ENCODE assay signal across 1 cellular context in genomic region chr19:1904385-1905070, GRCh38.
TF ChIP-seq lines count a peak whose summit lies in the region.

No MANE protein-coding gene starts in this region.

TF ChIP-seq in K562, 482 proteins besides CTCF, POLR2A, EP300 and RAD21 (continued from another document and continues in another):
- TF ChIP-seq, protein P1, sequence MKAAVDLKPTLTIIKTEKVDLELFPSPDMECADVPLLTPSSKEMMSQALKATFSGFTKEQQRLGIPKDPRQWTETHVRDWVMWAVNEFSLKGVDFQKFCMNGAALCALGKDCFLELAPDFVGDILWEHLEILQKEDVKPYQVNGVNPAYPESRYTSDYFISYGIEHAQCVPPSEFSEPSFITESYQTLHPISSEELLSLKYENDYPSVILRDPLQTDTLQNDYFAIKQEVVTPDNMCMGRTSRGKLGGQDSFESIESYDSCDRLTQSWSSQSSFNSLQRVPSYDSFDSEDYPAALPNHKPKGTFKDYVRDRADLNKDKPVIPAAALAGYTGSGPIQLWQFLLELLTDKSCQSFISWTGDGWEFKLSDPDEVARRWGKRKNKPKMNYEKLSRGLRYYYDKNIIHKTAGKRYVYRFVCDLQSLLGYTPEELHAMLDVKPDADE (conservative IDR thresholded peaks at IDR 0.05; ENCODE audit: control insufficient read depth, low read depth, low read length), result no peak
- TF ChIP-seq ZNF175 (CRISPR knock-in tag; IDR thresholded peaks at IDR 0.05; ENCODE audit: low read depth) (no peak), HEY1 (CRISPR knock-in tag; IDR thresholded peaks at IDR 0.05; ENCODE audit: borderline replicate concordance) (no peak), KDM2B (CRISPR knock-in tag; IDR thresholded peaks at IDR 0.05) (no peak), CBX2 (IDR thresholded peaks at IDR 0.05; ENCODE audit: insufficient read depth, low read length, poor library complexity, severe bottlenecking) (no peak), RFX7 (CRISPR knock-in tag; IDR thresholded peaks at IDR 0.05) (no peak), MTA2 (IDR thresholded peaks at IDR 0.05; ENCODE audit: low read depth) (no peak), ZNF586 (CRISPR knock-in tag; conservative IDR thresholded peaks at IDR 0.05) (no peak), EP400 (IDR thresholded peaks at IDR 0.05) (no peak), TSC22D4 (tag; IDR thresholded peaks at IDR 0.05) (no peak), NCOA4 (IDR thresholded peaks at IDR 0.05; ENCODE audit: partially characterized antibody) (no peak), PREB (CRISPR knock-in tag; IDR thresholded peaks at IDR 0.05) (no peak), ZNF785 (CRISPR knock-in tag; IDR thresholded peaks at IDR 0.05) (no peak), ZNF696 (CRISPR knock-in tag; conservative IDR thresholded peaks at IDR 0.05) (no peak), POLR2B (IDR thresholded peaks at IDR 0.05; ENCODE audit: low read depth, partially characterized antibody) (no peak), KDM4B (IDR thresholded peaks at IDR 0.05; ENCODE audit: borderline replicate concordance in 2 of 2, low read depth in 1 of 2) (no peak), DMBX1 (CRISPR knock-in tag; IDR thresholded peaks at IDR 0.05; ENCODE audit: borderline replicate concordance) (no peak), NFIC (IDR thresholded peaks at IDR 0.05) (0 out of 2 replicates have a peak, but pooled peaks have one; percentile 16), RBM25 (IDR thresholded peaks at IDR 0.05; ENCODE audit: low read depth, low read length, severe bottlenecking) (no peak), CC2D1A (IDR thresholded peaks at IDR 0.05) (peak; percentile 54; the same call in 1 of the 2 replicates), ZBTB34 (CRISPR knock-in tag; IDR thresholded peaks at IDR 0.05) (no peak), ZNF75A (CRISPR knock-in tag; IDR thresholded peaks at IDR 0.05) (no peak), PHB2 (IDR thresholded peaks at IDR 0.05; ENCODE audit: low read depth) (0 out of 2 replicates have a peak, but pooled peaks have one; percentile 24), MCM5 (IDR thresholded peaks at IDR 0.05; ENCODE audit: low read depth) (no peak), RHOXF2B (CRISPR knock-in tag; conservative IDR thresholded peaks at IDR 0.05) (no peak), ZNF764 (CRISPR knock-in tag; IDR thresholded peaks at IDR 0.05; ENCODE audit: low read depth) (peak; percentile 87), DEAF1 (CRISPR knock-in tag; IDR thresholded peaks at IDR 0.05) (no peak), RBM15 (IDR thresholded peaks at IDR 0.05; ENCODE audit: insufficient read depth, low read length) (no peak), ZNF766 (CRISPR knock-in tag; conservative IDR thresholded peaks at IDR 0.05) (no peak), SMARCE1 (IDR thresholded peaks at IDR 0.05) (peak; percentile 49; the same call in 1 of the 2 replicates), HDGF (IDR thresholded peaks at IDR 0.05) (0 out of 2 replicates have a peak, but pooled peaks have one; percentile 27), ZNF124 (CRISPR knock-in tag; IDR thresholded peaks at IDR 0.05) (no peak), ZNF12 (CRISPR knock-in tag; IDR thresholded peaks at IDR 0.05) (no peak), SRF (CRISPR knock-in tag; IDR thresholded peaks at IDR 0.05) (peak in 1 of 2 experiments; percentile 58; a peak in 1 of 4 replicates), UBTF (IDR thresholded peaks at IDR 0.05; ENCODE audit: borderline replicate concordance in 1 of 2, low read depth in 2 of 2, low read length in 2 of 2) (no peak), SREBF1 (IDR thresholded peaks at IDR 0.05; ENCODE audit: borderline replicate concordance, low read depth, low read length) (no peak), TEAD1 (CRISPR knock-in tag; IDR thresholded peaks at IDR 0.05) (no peak), HINFP (tag; conservative IDR thresholded peaks at IDR 0.05; ENCODE audit: low read depth) (no peak), ASH1L (IDR thresholded peaks at IDR 0.05; ENCODE audit: borderline replicate concordance, low read depth, partially characterized antibody) (no peak)
- TF ChIP-seq, protein P2, sequence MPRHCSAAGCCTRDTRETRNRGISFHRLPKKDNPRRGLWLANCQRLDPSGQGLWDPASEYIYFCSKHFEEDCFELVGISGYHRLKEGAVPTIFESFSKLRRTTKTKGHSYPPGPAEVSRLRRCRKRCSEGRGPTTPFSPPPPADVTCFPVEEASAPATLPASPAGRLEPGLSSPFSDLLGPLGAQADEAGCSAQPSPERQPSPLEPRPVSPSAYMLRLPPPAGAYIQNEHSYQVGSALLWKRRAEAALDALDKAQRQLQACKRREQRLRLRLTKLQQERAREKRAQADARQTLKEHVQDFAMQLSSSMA (CRISPR knock-in tag; IDR thresholded peaks at IDR 0.05), result no peak
- TF ChIP-seq, protein P3, sequence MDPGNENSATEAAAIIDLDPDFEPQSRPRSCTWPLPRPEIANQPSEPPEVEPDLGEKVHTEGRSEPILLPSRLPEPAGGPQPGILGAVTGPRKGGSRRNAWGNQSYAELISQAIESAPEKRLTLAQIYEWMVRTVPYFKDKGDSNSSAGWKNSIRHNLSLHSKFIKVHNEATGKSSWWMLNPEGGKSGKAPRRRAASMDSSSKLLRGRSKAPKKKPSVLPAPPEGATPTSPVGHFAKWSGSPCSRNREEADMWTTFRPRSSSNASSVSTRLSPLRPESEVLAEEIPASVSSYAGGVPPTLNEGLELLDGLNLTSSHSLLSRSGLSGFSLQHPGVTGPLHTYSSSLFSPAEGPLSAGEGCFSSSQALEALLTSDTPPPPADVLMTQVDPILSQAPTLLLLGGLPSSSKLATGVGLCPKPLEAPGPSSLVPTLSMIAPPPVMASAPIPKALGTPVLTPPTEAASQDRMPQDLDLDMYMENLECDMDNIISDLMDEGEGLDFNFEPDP (CRISPR knock-in tag; IDR thresholded peaks at IDR 0.05), result no peak
- TF ChIP-seq, protein P4, sequence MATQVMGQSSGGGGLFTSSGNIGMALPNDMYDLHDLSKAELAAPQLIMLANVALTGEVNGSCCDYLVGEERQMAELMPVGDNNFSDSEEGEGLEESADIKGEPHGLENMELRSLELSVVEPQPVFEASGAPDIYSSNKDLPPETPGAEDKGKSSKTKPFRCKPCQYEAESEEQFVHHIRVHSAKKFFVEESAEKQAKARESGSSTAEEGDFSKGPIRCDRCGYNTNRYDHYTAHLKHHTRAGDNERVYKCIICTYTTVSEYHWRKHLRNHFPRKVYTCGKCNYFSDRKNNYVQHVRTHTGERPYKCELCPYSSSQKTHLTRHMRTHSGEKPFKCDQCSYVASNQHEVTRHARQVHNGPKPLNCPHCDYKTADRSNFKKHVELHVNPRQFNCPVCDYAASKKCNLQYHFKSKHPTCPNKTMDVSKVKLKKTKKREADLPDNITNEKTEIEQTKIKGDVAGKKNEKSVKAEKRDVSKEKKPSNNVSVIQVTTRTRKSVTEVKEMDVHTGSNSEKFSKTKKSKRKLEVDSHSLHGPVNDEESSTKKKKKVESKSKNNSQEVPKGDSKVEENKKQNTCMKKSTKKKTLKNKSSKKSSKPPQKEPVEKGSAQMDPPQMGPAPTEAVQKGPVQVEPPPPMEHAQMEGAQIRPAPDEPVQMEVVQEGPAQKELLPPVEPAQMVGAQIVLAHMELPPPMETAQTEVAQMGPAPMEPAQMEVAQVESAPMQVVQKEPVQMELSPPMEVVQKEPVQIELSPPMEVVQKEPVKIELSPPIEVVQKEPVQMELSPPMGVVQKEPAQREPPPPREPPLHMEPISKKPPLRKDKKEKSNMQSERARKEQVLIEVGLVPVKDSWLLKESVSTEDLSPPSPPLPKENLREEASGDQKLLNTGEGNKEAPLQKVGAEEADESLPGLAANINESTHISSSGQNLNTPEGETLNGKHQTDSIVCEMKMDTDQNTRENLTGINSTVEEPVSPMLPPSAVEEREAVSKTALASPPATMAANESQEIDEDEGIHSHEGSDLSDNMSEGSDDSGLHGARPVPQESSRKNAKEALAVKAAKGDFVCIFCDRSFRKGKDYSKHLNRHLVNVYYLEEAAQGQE (CRISPR knock-in tag; IDR thresholded peaks at IDR 0.05; ENCODE audit: low read depth), result no peak
- TF ChIP-seq, protein P5, sequence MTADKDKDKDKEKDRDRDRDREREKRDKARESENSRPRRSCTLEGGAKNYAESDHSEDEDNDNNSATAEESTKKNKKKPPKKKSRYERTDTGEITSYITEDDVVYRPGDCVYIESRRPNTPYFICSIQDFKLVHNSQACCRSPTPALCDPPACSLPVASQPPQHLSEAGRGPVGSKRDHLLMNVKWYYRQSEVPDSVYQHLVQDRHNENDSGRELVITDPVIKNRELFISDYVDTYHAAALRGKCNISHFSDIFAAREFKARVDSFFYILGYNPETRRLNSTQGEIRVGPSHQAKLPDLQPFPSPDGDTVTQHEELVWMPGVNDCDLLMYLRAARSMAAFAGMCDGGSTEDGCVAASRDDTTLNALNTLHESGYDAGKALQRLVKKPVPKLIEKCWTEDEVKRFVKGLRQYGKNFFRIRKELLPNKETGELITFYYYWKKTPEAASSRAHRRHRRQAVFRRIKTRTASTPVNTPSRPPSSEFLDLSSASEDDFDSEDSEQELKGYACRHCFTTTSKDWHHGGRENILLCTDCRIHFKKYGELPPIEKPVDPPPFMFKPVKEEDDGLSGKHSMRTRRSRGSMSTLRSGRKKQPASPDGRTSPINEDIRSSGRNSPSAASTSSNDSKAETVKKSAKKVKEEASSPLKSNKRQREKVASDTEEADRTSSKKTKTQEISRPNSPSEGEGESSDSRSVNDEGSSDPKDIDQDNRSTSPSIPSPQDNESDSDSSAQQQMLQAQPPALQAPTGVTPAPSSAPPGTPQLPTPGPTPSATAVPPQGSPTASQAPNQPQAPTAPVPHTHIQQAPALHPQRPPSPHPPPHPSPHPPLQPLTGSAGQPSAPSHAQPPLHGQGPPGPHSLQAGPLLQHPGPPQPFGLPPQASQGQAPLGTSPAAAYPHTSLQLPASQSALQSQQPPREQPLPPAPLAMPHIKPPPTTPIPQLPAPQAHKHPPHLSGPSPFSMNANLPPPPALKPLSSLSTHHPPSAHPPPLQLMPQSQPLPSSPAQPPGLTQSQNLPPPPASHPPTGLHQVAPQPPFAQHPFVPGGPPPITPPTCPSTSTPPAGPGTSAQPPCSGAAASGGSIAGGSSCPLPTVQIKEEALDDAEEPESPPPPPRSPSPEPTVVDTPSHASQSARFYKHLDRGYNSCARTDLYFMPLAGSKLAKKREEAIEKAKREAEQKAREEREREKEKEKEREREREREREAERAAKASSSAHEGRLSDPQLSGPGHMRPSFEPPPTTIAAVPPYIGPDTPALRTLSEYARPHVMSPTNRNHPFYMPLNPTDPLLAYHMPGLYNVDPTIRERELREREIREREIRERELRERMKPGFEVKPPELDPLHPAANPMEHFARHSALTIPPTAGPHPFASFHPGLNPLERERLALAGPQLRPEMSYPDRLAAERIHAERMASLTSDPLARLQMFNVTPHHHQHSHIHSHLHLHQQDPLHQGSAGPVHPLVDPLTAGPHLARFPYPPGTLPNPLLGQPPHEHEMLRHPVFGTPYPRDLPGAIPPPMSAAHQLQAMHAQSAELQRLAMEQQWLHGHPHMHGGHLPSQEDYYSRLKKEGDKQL (CRISPR knock-in tag; IDR thresholded peaks at IDR 0.05; ENCODE audit: borderline replicate concordance), result no peak
